ENCODE assay signal across 1 cellular context in the genomic region with DNA sequence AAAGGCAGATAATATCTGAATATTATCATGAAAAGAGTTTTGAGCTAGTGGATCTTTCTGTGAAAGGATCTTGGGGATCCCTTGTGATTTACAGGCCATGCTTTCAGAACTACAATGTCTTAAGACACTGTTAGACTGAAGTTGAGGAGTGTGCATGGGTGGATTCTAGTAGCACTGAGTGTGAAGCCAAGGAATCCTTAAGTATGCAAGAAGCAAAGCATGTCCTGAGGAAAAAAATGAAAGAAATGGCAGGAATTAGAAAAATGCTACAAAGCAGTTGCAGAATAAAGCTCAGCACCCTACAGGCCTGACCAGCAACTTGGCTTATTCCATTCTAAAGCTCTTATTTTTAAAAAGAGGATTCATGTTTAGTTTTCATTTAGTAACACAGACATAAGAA.
TF ChIP-seq lines count a peak whose summit lies in the region.

No MANE protein-coding gene starts in this region.

TF ChIP-seq in GM23338, 12 proteins besides CTCF, POLR2A, EP300 and RAD21:
- no peak for TF ChIP-seq STAT1 (IDR thresholded peaks at IDR 0.05; ENCODE audit: unreplicated experiment)
- TF ChIP-seq, protein P1, sequence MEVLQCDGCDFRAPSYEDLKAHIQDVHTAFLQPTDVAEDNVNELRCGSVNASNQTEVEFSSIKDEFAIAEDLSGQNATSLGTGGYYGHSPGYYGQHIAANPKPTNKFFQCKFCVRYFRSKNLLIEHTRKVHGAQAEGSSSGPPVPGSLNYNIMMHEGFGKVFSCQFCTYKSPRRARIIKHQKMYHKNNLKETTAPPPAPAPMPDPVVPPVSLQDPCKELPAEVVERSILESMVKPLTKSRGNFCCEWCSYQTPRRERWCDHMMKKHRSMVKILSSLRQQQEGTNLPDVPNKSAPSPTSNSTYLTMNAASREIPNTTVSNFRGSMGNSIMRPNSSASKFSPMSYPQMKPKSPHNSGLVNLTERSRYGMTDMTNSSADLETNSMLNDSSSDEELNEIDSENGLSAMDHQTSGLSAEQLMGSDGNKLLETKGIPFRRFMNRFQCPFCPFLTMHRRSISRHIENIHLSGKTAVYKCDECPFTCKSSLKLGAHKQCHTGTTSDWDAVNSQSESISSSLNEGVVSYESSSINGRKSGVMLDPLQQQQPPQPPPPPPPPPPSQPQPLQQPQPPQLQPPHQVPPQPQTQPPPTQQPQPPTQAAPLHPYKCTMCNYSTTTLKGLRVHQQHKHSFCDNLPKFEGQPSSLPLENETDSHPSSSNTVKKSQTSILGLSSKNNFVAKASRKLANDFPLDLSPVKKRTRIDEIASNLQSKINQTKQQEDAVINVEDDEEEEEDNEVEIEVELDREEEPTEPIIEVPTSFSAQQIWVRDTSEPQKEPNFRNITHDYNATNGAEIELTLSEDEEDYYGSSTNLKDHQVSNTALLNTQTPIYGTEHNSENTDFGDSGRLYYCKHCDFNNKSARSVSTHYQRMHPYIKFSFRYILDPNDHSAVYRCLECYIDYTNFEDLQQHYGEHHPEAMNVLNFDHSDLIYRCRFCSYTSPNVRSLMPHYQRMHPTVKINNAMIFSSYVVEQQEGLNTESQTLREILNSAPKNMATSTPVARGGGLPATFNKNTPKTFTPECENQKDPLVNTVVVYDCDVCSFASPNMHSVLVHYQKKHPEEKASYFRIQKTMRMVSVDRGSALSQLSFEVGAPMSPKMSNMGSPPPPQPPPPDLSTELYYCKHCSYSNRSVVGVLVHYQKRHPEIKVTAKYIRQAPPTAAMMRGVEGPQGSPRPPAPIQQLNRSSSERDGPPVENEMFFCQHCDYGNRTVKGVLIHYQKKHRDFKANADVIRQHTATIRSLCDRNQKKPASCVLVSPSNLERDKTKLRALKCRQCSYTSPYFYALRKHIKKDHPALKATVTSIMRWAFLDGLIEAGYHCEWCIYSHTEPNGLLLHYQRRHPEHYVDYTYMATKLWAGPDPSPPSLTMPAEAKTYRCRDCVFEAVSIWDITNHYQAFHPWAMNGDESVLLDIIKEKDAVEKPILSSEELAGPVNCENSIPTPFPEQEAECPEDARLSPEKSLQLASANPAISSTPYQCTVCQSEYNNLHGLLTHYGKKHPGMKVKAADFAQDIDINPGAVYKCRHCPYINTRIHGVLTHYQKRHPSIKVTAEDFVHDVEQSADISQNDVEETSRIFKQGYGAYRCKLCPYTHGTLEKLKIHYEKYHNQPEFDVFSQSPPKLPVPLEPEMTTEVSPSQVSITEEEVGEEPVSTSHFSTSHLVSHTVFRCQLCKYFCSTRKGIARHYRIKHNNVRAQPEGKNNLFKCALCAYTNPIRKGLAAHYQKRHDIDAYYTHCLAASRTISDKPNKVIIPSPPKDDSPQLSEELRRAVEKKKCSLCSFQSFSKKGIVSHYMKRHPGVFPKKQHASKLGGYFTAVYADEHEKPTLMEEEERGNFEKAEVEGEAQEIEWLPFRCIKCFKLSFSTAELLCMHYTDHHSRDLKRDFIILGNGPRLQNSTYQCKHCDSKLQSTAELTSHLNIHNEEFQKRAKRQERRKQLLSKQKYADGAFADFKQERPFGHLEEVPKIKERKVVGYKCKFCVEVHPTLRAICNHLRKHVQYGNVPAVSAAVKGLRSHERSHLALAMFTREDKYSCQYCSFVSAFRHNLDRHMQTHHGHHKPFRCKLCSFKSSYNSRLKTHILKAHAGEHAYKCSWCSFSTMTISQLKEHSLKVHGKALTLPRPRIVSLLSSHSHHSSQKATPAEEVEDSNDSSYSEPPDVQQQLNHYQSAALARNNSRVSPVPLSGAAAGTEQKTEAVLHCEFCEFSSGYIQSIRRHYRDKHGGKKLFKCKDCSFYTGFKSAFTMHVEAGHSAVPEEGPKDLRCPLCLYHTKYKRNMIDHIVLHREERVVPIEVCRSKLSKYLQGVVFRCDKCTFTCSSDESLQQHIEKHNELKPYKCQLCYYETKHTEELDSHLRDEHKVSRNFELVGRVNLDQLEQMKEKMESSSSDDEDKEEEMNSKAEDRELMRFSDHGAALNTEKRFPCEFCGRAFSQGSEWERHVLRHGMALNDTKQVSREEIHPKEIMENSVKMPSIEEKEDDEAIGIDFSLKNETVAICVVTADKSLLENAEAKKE (CRISPR knock-in tag; IDR thresholded peaks at IDR 0.05), result no peak
- TF ChIP-seq ETS1 (IDR thresholded peaks at IDR 0.05), result no peak
- no peak for TF ChIP-seq EZH2phosphoT487 (IDR thresholded peaks at IDR 0.05; ENCODE audit: unreplicated experiment)
- no peak for TF ChIP-seq EZH2 (IDR thresholded peaks at IDR 0.05; ENCODE audit: low read depth, unreplicated experiment)
- TF ChIP-seq CREB1 (CRISPR knock-in tag; IDR thresholded peaks at IDR 0.05; ENCODE audit: low read depth), result no peak
- TF ChIP-seq JUNB (IDR thresholded peaks at IDR 0.05; ENCODE audit: unreplicated experiment), result no peak
- no peak for TF ChIP-seq ZNF331 (CRISPR knock-in tag; IDR thresholded peaks at IDR 0.05; ENCODE audit: low read depth)
- no peak for TF ChIP-seq POLR2AphosphoS5 (IDR thresholded peaks at IDR 0.05; ENCODE audit: low read depth)
- TF ChIP-seq ZNF114 (CRISPR knock-in tag; IDR thresholded peaks at IDR 0.05), result no peak
- TF ChIP-seq REST (IDR thresholded peaks at IDR 0.05; ENCODE audit: unreplicated experiment), result no peak
- TF ChIP-seq NANOG (IDR thresholded peaks at IDR 0.05; ENCODE audit: borderline replicate concordance), result no peak
